ENCODE assay signal across 21 cellular contexts in the genomic region with DNA sequence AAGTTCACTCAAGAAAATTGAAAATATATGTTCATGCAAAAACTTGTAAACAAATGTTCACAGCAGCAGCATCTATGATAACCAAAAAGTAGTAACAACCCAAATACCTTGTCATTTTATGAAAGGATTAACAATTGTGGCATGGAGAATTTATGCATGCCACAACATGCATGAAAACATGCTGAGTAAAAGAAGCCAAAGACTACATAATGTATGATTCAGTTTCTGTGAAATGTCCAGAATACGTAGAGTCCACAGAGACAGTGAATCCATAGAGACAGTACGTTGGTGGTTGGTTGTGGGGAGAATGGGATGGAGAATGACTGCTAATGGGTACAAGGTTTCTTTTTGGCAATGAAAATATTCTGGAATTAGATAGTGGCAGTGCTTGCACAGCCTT.
"Had no signal": no experiment of that assay in that cellular context is flagged by ENCODE, and none has a peak within 500 bp of the region (broad histone marks: within the 10 kb centered on the region; RNA-seq: fewer than 3 reads in every experiment).

No MANE protein-coding gene starts in this region.

- H3K36me3 ChIP-seq: lower lobe of right lung, right lobe of liver, thoracic aorta had no signal

- H3K27me3 ChIP-seq: heart right ventricle, right lobe of liver had no signal

- DNase-seq: activated CD8-positive, alpha-beta memory T cell treated with anti-CD3 and anti-CD28 coated beads for 24 hours; activated CD8-positive, alpha-beta memory T cell treated with anti-CD3 and anti-CD28 coated beads, Interleukin-2, amount 50 U/mL, for 4 hours; activated naive CD4-positive, alpha-beta T cell; activated naive CD8-positive, alpha-beta T cell treated with anti-CD3 and anti-CD28 coated beads, Interleukin-2, amount 10 ng/mL, durations not matched to agents 7 days and 5 days; activated T-cell treated with anti-CD3 and anti-CD28 coated beads, Interleukin-2, amount 50 U/mL, for 4 hours; heart right ventricle; kidney; lower lobe of right lung; naive B cell; occipital lobe; right lobe of liver; stimulated activated CD4-positive, alpha-beta T cell treated with anti-CD3 and anti-CD28 coated beads, Interleukin-4, amount 100 ng/mL, for 1 hour; stimulated activated naive CD4-positive, alpha-beta T cell treated with Interleukin-2 at 50 U/mL for 16 hours; T-helper 1 cell had no signal

- H3K36me3 Mint-ChIP-seq: naive B cell had no signal

- H3K9me3 Mint-ChIP-seq: activated naive CD8-positive, alpha-beta T cell treated with anti-CD3 and anti-CD28 coated beads, Interleukin-2, amount 10 ng/mL, durations not matched to agents 7 days and 5 days; activated T-cell treated with anti-CD3 and anti-CD28 coated beads, Interleukin-2, amount 50 U/mL, for 4 hours had no signal

- H3K4me3 Mint-ChIP-seq: activated naive CD8-positive, alpha-beta T cell treated with anti-CD3 and anti-CD28 coated beads, Interleukin-2, amount 10 ng/mL, durations not matched to agents 7 days and 5 days; activated T-cell treated with anti-CD3 and anti-CD28 coated beads, Interleukin-2, amount 50 U/mL, for 4 hours; naive B cell; neural crest cell; type B pancreatic cell; WTC11 had no signal

- H3K27ac ChIP-seq: heart right ventricle, lower lobe of right lung, right lobe of liver, thoracic aorta had no signal

- H3K9me3 ChIP-seq: lower lobe of right lung, right lobe of liver, thoracic aorta had no signal

- H3K4me3 ChIP-seq: heart right ventricle, lower lobe of right lung, right lobe of liver, thoracic aorta had no signal

- ATAC-seq: activated T-cell treated with anti-CD3 and anti-CD28 coated beads, Interleukin-2, amount 50 U/mL, for 4 hours; heart right ventricle; left lobe of liver; lower lobe of right lung; right lobe of liver; WTC11 had no signal

- H3K4me1 Mint-ChIP-seq: activated naive CD8-positive, alpha-beta T cell treated with anti-CD3 and anti-CD28 coated beads, Interleukin-2, amount 10 ng/mL, durations not matched to agents 7 days and 5 days; neural crest cell had no signal

- FAIRE-seq: kidney, TTC549 had no signal

- H3K27me3 Mint-ChIP-seq: naive B cell, type B pancreatic cell had no signal

- H3K27ac Mint-ChIP-seq: activated naive CD8-positive, alpha-beta T cell treated with anti-CD3 and anti-CD28 coated beads, Interleukin-2, amount 10 ng/mL, durations not matched to agents 7 days and 5 days; activated T-helper 2 cell treated with anti-CD3 and anti-CD28 coated beads, Interferon-gamma antibody, Interleukin-2, Interleukin-4, amounts not matched to agents 10 μg/mL and 5 μg/mL and 100 μg/mL, durations not matched to agents 14 hours and 24 hours and 36 hours; type B pancreatic cell; WTC11 had no signal
